ENCODE assay signal across 8 cellular contexts in genomic region chr6:143536461-143536865, GRCh38. TPM values are rescaled to one million over a fixed set of nuclear protein-coding genes. Genes with fewer than 3 reads are reported as not detected.
A peak's percentile ranks its signal among the peaks of the same experiment; 100 is the strongest.
DNase-seq lines count a peak whose midpoint lies in the region; ATAC-seq and TF ChIP-seq lines count a peak whose summit lies in the region.

No MANE protein-coding gene starts in this region.

- peak overlapping the region; percentile 79 for H3K27ac Mint-ChIP-seq in activated T-helper 1 cell treated with anti-CD3 and anti-CD28 coated beads, Interleukin-12 subunit alpha, Interleukin-12 subunit beta, Interleukin-2, Interleukin-4 antibody, amounts not matched to agents 30 ng/mL and 10 ng/mL and 1 ng/mL, durations not matched to agents 14 hours and 24 hours and 36 hours

- H3K4me3 ChIP-seq in foreskin fibroblast (ENCODE audit: low read depth in 1 of 2, low read length in 2 of 2) (peak overlapping the region; percentile 59 to 74), osteoblast (ENCODE audit: insufficient read depth, low read length) (peak overlapping the region; percentile 78)

- H3K4me1 Mint-ChIP-seq in activated T-helper 1 cell treated with anti-CD3 and anti-CD28 coated beads, Interleukin-12 subunit alpha, Interleukin-12 subunit beta, Interleukin-2, Interleukin-4 antibody, amounts not matched to agents 30 ng/mL and 10 ng/mL and 1 ng/mL, durations not matched to agents 14 hours and 24 hours and 36 hours (ENCODE audit: low read depth) = peaks cover 30% of the 10 kb centered on the region

- H3K4me3 Mint-ChIP-seq in activated T-helper 1 cell treated with anti-CD3 and anti-CD28 coated beads, Interleukin-12 subunit alpha, Interleukin-12 subunit beta, Interleukin-2, Interleukin-4 antibody, amounts not matched to agents 30 ng/mL and 10 ng/mL and 1 ng/mL, durations not matched to agents 14 hours and 24 hours and 36 hours = peak overlapping the region; percentile 87

- no peaks in the 10 kb centered on the region for H4K20me1 ChIP-seq in osteoblast (ENCODE audit: insufficient read depth, low read length)

- intact Hi-C loops in activated T-helper 1 cell treated with anti-CD3 and anti-CD28 coated beads, Interleukin-12 subunit alpha, Interleukin-12 subunit beta, Interleukin-2, Interleukin-4 antibody, amounts not matched to agents 30 ng/mL and 10 ng/mL and 1 ng/mL, durations not matched to agents 14 hours and 24 hours and 36 hours (cut with micrococcal nuclease) = loop anchor here (1.0 to 2.0 kb wide), 4 partner anchors 10 to 86 kb away; partner anchors contain the start of genes ADAT2, FUCA2 and PEX3

- peaks cover 5% of the 10 kb centered on the region for H3K4me1 ChIP-seq in osteoblast (ENCODE audit: insufficient read depth, low read length)

- peaks cover 4% of the 10 kb centered on the region for H3K27me3 ChIP-seq in osteoblast (ENCODE audit: insufficient read depth, low read length)

- H3K27ac ChIP-seq in 22Rv1 (peak overlapping the region; percentile 78), osteoblast (ENCODE audit: low read depth, low read length) (peak overlapping the region; percentile 28)

- H3K4me2 ChIP-seq in osteoblast (ENCODE audit: insufficient read depth, low read length) = peak overlapping the region; percentile 86

- peaks cover 10% of the 10 kb centered on the region for H3K79me2 ChIP-seq in osteoblast (ENCODE audit: insufficient read depth, low read length)

- H3K36me3 ChIP-seq in osteoblast (ENCODE audit: insufficient read depth, low read length) = no peaks in the 10 kb centered on the region

- no peaks in the 10 kb centered on the region for H3K9me3 Mint-ChIP-seq in activated T-helper 1 cell treated with anti-CD3 and anti-CD28 coated beads, Interleukin-12 subunit alpha, Interleukin-12 subunit beta, Interleukin-2, Interleukin-4 antibody, amounts not matched to agents 30 ng/mL and 10 ng/mL and 1 ng/mL, durations not matched to agents 14 hours and 24 hours and 36 hours

- H3K27me3 Mint-ChIP-seq in activated T-helper 1 cell treated with anti-CD3 and anti-CD28 coated beads, Interleukin-12 subunit alpha, Interleukin-12 subunit beta, Interleukin-2, Interleukin-4 antibody, amounts not matched to agents 30 ng/mL and 10 ng/mL and 1 ng/mL, durations not matched to agents 14 hours and 24 hours and 36 hours (ENCODE audit: insufficient read depth) = no peaks in the 10 kb centered on the region

- TF ChIP-seq CTCF in 22Rv1 (IDR thresholded peaks at IDR 0.05) = no peak
- no peak for TF ChIP-seq CTCF in foreskin fibroblast (IDR thresholded peaks at IDR 0.05; ENCODE audit: low read depth, low read length)
- no peak for TF ChIP-seq CTCF in osteoblast (IDR thresholded peaks at IDR 0.05; ENCODE audit: extremely low read depth, low read depth, low read length)

- H3K36me3 Mint-ChIP-seq in activated T-helper 1 cell treated with anti-CD3 and anti-CD28 coated beads, Interleukin-12 subunit alpha, Interleukin-12 subunit beta, Interleukin-2, Interleukin-4 antibody, amounts not matched to agents 30 ng/mL and 10 ng/mL and 1 ng/mL, durations not matched to agents 14 hours and 24 hours and 36 hours (ENCODE audit: low read depth) = peaks cover 2% of the 10 kb centered on the region

- H2AFZ ChIP-seq in osteoblast (ENCODE audit: low read length) = peak overlapping the region; percentile 88

- DNase-seq in OCI-M1 (lab: John Stamatoyannopoulos, UW) (peak; percentile 64), foreskin fibroblast (peak; percentile 44 to 79), osteoblast (ENCODE audit: insufficient read length, low spot score, missing footprints) (peak; percentile 90)
- DNase-seq in activated T-helper 1 cell treated with anti-CD3 and anti-CD28 coated beads, Interleukin-12 subunit alpha, Interleukin-12 subunit beta, Interleukin-2, Interleukin-4 antibody, amounts not matched to agents 30 ng/mL and 10 ng/mL and 1 ng/mL, durations not matched to agents 14 hours and 24 hours and 36 hours (ENCODE audit: low spot score) = peak; percentile 55
- DNase-seq in effector CD8-positive, alpha-beta T cell (lab: John Stamatoyannopoulos, UW) = no peak

- H3K9me3 ChIP-seq in osteoblast (ENCODE audit: low read depth, low read length) = no peaks in the 10 kb centered on the region

- ATAC-seq in GM18867 (IDR thresholded peaks at IDR 0.05; ENCODE audit: unreplicated experiment) = peak; percentile 71
- peak; percentile 71 for ATAC-seq in HG03095 (IDR thresholded peaks at IDR 0.05; ENCODE audit: unreplicated experiment)

RNA-seq across cellular contexts. Expression of gene FUCA2, which starts 24.9 kb away (rescaled TPM):
- 15.7 and 16.3 TPM in 2 replicates for total RNA-seq in activated T-helper 1 cell treated with anti-CD3 and anti-CD28 coated beads, Interleukin-12 subunit alpha, Interleukin-12 subunit beta, Interleukin-2, Interleukin-4 antibody, amounts not matched to agents 30 ng/mL and 10 ng/mL and 1 ng/mL, durations not matched to agents 14 hours and 24 hours and 36 hours
- total RNA-seq in osteoblast = 64.8 and 70.7 TPM in 2 replicates
